Comparison of ENCODE assay signal across 1 cellular context in genomic region chr18:647304-647703, GRCh38.
TF ChIP-seq lines count a peak whose summit lies in the region.

No MANE protein-coding gene starts in this region.

TF ChIP-seq in K562, 482 proteins besides CTCF, POLR2A, EP300 and RAD21:
- TF ChIP-seq MAFG (tag; conservative IDR thresholded peaks at IDR 0.05), result no peak
- TF ChIP-seq CREB1 (IDR thresholded peaks at IDR 0.05), result no peak
- TF ChIP-seq CREB1 (CRISPR knock-in tag; IDR thresholded peaks at IDR 0.05), result no peak
- no peak for TF ChIP-seq E4F1 (CRISPR knock-in tag; IDR thresholded peaks at IDR 0.05; ENCODE audit: borderline replicate concordance)
- no peak for TF ChIP-seq IFI16 (CRISPR knock-in tag; IDR thresholded peaks at IDR 0.05)
- TF ChIP-seq SIN3B (IDR thresholded peaks at IDR 0.05; ENCODE audit: low read depth), result no peak
- no peak for TF ChIP-seq SFPQ (IDR thresholded peaks at IDR 0.05; ENCODE audit: low read depth, low read length)
- TF ChIP-seq BRD4 (IDR thresholded peaks at IDR 0.05), result no peak
- no peak for TF ChIP-seq U2AF1 (optimal IDR thresholded peaks at IDR 0.05; ENCODE audit: low read depth, low read length)
- no peak for TF ChIP-seq BACH1 (tag; IDR thresholded peaks at IDR 0.05)
- no peak for TF ChIP-seq ADNP (tag; IDR thresholded peaks at IDR 0.05)
- TF ChIP-seq DPF2 (IDR thresholded peaks at IDR 0.05), result no peak
- no peak for TF ChIP-seq ZBTB1 (CRISPR knock-in tag; IDR thresholded peaks at IDR 0.05; ENCODE audit: borderline replicate concordance, low read depth)
- no peak for TF ChIP-seq MXI1 (IDR thresholded peaks at IDR 0.05; ENCODE audit: low read depth, low read length)
